Comparison of ENCODE assay signal across 28 cellular contexts in the genomic region with DNA sequence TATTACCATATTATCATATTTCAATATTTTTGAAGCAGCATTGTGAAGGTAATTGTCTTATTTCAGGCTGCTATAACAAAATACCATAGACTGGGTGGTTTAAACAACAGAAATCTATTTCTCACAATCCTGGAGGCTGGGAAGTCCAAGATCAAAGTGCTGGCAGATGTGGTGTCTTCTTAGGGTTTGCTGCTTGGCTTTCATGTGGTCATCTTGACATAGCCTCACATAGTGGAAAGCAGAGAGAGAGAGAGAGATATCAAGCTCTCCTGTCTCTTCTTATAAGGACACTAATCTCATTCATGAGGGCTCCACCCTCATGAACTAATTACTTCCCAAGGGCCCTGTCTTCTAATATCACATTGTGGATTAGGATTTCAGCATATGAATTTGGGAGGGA.
"Had no signal": no experiment of that assay in that cellular context is flagged by ENCODE, and none has a peak within 500 bp of the region (broad histone marks: within the 10 kb centered on the region; RNA-seq: fewer than 3 reads in every experiment).

No MANE protein-coding gene starts in this region.

- H3K36me3 Mint-ChIP-seq: stimulated activated effector memory CD8-positive, alpha-beta T cell treated with anti-CD3 and anti-CD28 coated beads, Interleukin-12 subunit alpha, Interleukin-12 subunit beta, amount 100 ng/mL, for 72 hours had no signal

- H3K27ac ChIP-seq: stomach, suprapubic skin, testis, thoracic aorta, thyroid gland, tibial artery, transverse colon, upper lobe of left lung, upper lobe of right lung, uterus, vagina had no signal

- H3K36me3 ChIP-seq: suprapubic skin, thoracic aorta, thyroid gland, upper lobe of left lung, upper lobe of right lung, uterus had no signal

- H3K27me3 ChIP-seq: stomach, suprapubic skin, testis, thyroid gland, tibial artery, transverse colon, upper lobe of left lung, upper lobe of right lung, uterus, vagina had no signal

- H3K4me1 ChIP-seq: stomach, testis, thyroid gland, transverse colon, upper lobe of left lung, upper lobe of right lung, uterus, vagina had no signal

- FAIRE-seq: urothelium cell line had no signal

- H3K4me1 Mint-ChIP-seq: stimulated activated effector memory CD8-positive, alpha-beta T cell treated with anti-CD3 and anti-CD28 coated beads, Interleukin-12 subunit alpha, Interleukin-12 subunit beta, amount 100 ng/mL, for 72 hours; stimulated activated memory B cell treated with anti-CD40 and anti-IgM and Interleukin-4, amounts not matched to agents 10 μg/mL and 1 μg/mL and 100 μg/mL, for 72 hours; stimulated activated naive B cell treated with anti-CD40 and anti-IgM and Interleukin-4, amounts not matched to agents 10 μg/mL and 1 μg/mL and 100 μg/mL, for 72 hours; stimulated activated naive CD8-positive, alpha-beta T cell treated with anti-CD3 and anti-CD28 coated beads, Interleukin-15, amount 100 ng/mL, for 72 hours had no signal

- DNase-seq: stimulated activated CD4-positive, alpha-beta T cell treated with anti-CD3 and anti-CD28 coated beads, Interleukin-2, amount 100 ng/mL, for 48 hours; stimulated activated CD4-positive, alpha-beta T cell treated with anti-CD3 and anti-CD28 coated beads, Interleukin-4, amount 100 ng/mL, for 1 hour; stimulated activated CD4-positive, alpha-beta T cell treated with anti-CD3 and anti-CD28 coated beads, Interleukin-4, amount 100 ng/mL, for 24 hours; stimulated activated CD4-positive, alpha-beta T cell treated with anti-CD3 and anti-CD28 coated beads, Interleukin-4, amount 100 ng/mL, for 4 hours; stimulated activated CD8-positive, alpha-beta memory T cell treated with anti-CD3 and anti-CD28 coated beads, Interleukin-4, amount 100 ng/mL, for 48 hours; stimulated activated naive B cell treated with anti-CD40 and anti-IgM and Interleukin-4, amounts not matched to agents 10 μg/mL and 1 μg/mL and 100 μg/mL, for 72 hours; stimulated activated naive CD4-positive, alpha-beta T cell; stimulated activated naive CD4-positive, alpha-beta T cell treated with Interleukin-2 at 50 U/mL for 16 hours; stimulated activated naive CD8-positive, alpha-beta T cell treated with anti-CD3 and anti-CD28 coated beads, Interleukin-15, amount 100 ng/mL, for 72 hours; stimulated activated naive CD8-positive, alpha-beta T cell treated with anti-CD3 and anti-CD28 coated beads, Interleukin-15, Interleukin-2, amounts not matched to agents 100 U/mL and 50 U/mL, for 24 hours; stomach; substantia nigra; testis; thyroid gland; tibial artery; transverse colon; trophoblast cell; upper lobe of left lung; upper lobe of right lung; uterus had no signal

- H3K27me3 Mint-ChIP-seq: stimulated activated memory B cell treated with anti-CD40 and anti-IgM and Interleukin-4, amounts not matched to agents 10 μg/mL and 1 μg/mL and 100 μg/mL, for 72 hours; stimulated activated naive B cell treated with anti-CD40 and anti-IgM and Interleukin-4, amounts not matched to agents 10 μg/mL and 1 μg/mL and 100 μg/mL, for 72 hours; stimulated activated naive CD8-positive, alpha-beta T cell treated with anti-CD3 and anti-CD28 coated beads, Interleukin-15, amount 100 ng/mL, for 72 hours; stimulated activated naive CD8-positive, alpha-beta T cell treated with anti-CD3 and anti-CD28 coated beads, Interleukin-15, Interleukin-2, amounts not matched to agents 100 ng/mL and 50 ng/mL, for 24 hours; type B pancreatic cell had no signal

- ATAC-seq: stimulated activated effector memory CD8-positive, alpha-beta T cell treated with anti-CD3 and anti-CD28 coated beads, Interleukin-12 subunit alpha, Interleukin-12 subunit beta, amount 100 ng/mL, for 72 hours; stimulated activated memory B cell treated with anti-CD40 and anti-IgM and Interleukin-4, amounts not matched to agents 10 μg/mL and 1 μg/mL and 100 μg/mL, for 72 hours; stimulated activated naive B cell treated with anti-CD40 and anti-IgM and Interleukin-4, amounts not matched to agents 10 μg/mL and 1 μg/mL and 100 μg/mL, for 72 hours; stimulated activated naive CD8-positive, alpha-beta T cell treated with anti-CD3 and anti-CD28 coated beads, Interleukin-15, amount 100 ng/mL, for 72 hours; stimulated activated naive CD8-positive, alpha-beta T cell treated with anti-CD3 and anti-CD28 coated beads, Interleukin-15, Interleukin-2, amounts not matched to agents 100 U/mL and 50 U/mL, for 24 hours; upper lobe of right lung had no signal

- H3K9me3 ChIP-seq: testis, thyroid gland, upper lobe of right lung, uterus, vagina had no signal

- H3K27ac Mint-ChIP-seq: stimulated activated effector memory CD8-positive, alpha-beta T cell treated with anti-CD3 and anti-CD28 coated beads, Interleukin-12 subunit alpha, Interleukin-12 subunit beta, amount 100 ng/mL, for 72 hours; stimulated activated memory B cell treated with anti-CD40 and anti-IgM and Interleukin-4, amounts not matched to agents 10 μg/mL and 1 μg/mL and 100 μg/mL, for 72 hours; stimulated activated naive B cell treated with anti-CD40 and anti-IgM and Interleukin-4, amounts not matched to agents 10 μg/mL and 1 μg/mL and 100 μg/mL, for 72 hours; stimulated activated naive CD8-positive, alpha-beta T cell treated with anti-CD3 and anti-CD28 coated beads, Interleukin-15, amount 100 ng/mL, for 72 hours; stimulated activated naive CD8-positive, alpha-beta T cell treated with anti-CD3 and anti-CD28 coated beads, Interleukin-15, Interleukin-2, amounts not matched to agents 100 ng/mL and 50 ng/mL, for 24 hours; type B pancreatic cell had no signal

- H3K4me3 ChIP-seq: stomach, suprapubic skin, testis, thoracic aorta, thyroid gland, tibial artery, transverse colon, upper lobe of left lung, upper lobe of right lung, uterus, vagina had no signal

- H3K4me3 Mint-ChIP-seq: stimulated activated effector memory CD8-positive, alpha-beta T cell treated with anti-CD3 and anti-CD28 coated beads, Interleukin-12 subunit alpha, Interleukin-12 subunit beta, amount 100 ng/mL, for 72 hours; stimulated activated memory B cell treated with anti-CD40 and anti-IgM and Interleukin-4, amounts not matched to agents 10 μg/mL and 1 μg/mL and 100 μg/mL, for 72 hours; stimulated activated naive B cell treated with anti-CD40 and anti-IgM and Interleukin-4, amounts not matched to agents 10 μg/mL and 1 μg/mL and 100 μg/mL, for 72 hours; stimulated activated naive CD8-positive, alpha-beta T cell treated with anti-CD3 and anti-CD28 coated beads, Interleukin-15, amount 100 ng/mL, for 72 hours; stimulated activated naive CD8-positive, alpha-beta T cell treated with anti-CD3 and anti-CD28 coated beads, Interleukin-15, Interleukin-2, amounts not matched to agents 100 ng/mL and 50 ng/mL, for 24 hours; type B pancreatic cell had no signal
